ENCODE assay signal across 1 cellular context in genomic region chr3:135229018-135229495, GRCh38.
TF ChIP-seq lines count a peak whose summit lies in the region.

No MANE protein-coding gene starts in this region.

TF ChIP-seq in GM23338, 12 proteins besides CTCF, POLR2A, EP300 and RAD21 (continued from another document):
- TF ChIP-seq ZNF462 (CRISPR knock-in tag; IDR thresholded peaks at IDR 0.05), result no peak
